Comparison of ENCODE assay signal across 1 cellular context in the genomic region with DNA sequence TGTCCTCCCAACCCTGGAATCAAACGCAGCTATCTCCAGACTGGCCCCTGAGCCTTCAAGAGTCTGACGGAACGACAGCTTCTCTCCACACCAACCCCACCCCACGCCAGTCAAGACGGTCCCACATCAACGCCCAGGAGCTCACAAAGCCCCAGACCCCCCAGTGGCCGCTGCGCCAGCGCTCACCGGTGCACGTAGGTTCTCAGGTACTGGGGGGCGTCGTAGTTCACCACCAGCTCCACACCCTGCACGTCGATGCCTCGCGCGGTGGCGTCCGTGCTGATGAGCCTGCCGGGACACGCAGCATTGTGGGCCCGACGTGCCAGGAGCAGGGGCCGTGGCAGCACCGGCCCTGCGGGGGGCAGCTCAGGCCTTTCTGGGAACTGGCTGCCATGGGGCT.
TF ChIP-seq lines count a peak whose summit lies in the region.

No MANE protein-coding gene starts in this region.

TF ChIP-seq in K562, 482 proteins besides CTCF, POLR2A, EP300 and RAD21:
- peak; percentile 18; the same call in 1 of the 2 replicates for TF ChIP-seq RBFOX2 (IDR thresholded peaks at IDR 0.05; ENCODE audit: low read depth, low read length)
- TF ChIP-seq ZNF75A (CRISPR knock-in tag; IDR thresholded peaks at IDR 0.05), result no peak
